Comparison of ENCODE assay signal across 30 cellular contexts in the genomic region with DNA sequence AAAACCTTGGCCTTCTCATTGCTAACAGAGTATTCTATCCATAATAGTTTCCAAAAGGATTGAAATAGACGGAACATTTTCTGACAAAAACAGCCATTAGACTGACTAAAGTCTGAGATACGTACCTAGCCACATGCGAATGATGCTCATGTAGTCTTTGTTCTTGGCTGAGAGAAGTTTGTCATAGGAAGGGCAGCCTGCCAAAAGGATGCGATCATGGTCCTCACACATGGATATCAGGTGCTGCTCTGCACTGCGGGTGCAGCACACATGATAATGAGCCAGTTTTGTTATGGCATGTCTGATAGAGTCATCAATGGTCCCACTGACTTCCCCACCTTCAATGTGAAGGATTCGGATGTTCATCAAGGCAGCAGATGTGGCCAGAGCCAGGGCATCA. TPM values are rescaled to one million over a fixed set of nuclear protein-coding genes. Genes with fewer than 3 reads are reported as not detected.
A peak's percentile ranks its signal among the peaks of the same experiment; 100 is the strongest.
DNase-seq lines count a peak whose midpoint lies in the region; ATAC-seq, FAIRE-seq and TF ChIP-seq lines count a peak whose summit lies in the region.
"Had no signal": no experiment of that assay in that cellular context is flagged by ENCODE, and none has a peak within 500 bp of the region (broad histone marks: within the 10 kb centered on the region; RNA-seq: fewer than 3 reads in every experiment).

No MANE protein-coding gene starts in this region.

- in situ Hi-C loops in G401 (cut with HindIII; ENCODE audit: low sequenced_read_pairs), result no loop called here

- no peaks in the 10 kb centered on the region for H3K27me3 ChIP-seq in astrocyte (ENCODE audit: insufficient read depth, low read length)

- no peaks in the 10 kb centered on the region for H3K9me3 ChIP-seq in astrocyte (ENCODE audit: insufficient read depth, low read depth, low read length)
- H3K9me3 ChIP-seq: Caco-2 had no signal

- no peak overlapping the region for H2AFZ ChIP-seq in astrocyte (ENCODE audit: low read depth, low read length)
- H2AFZ ChIP-seq: PC-9 had no signal

- DNase-seq in G401 (ENCODE audit: low spot score) (peak; percentile 19), M059J (ENCODE audit: low read depth) (peak; percentile 5), astrocyte (ENCODE audit: low read depth) (no peak), left lobe of liver (ENCODE audit: low spot score) (no peak), NCI-H2029 (lab: John Stamatoyannopoulos, UW) (no peak), mucosa of gallbladder (ENCODE audit: low spot score) (no peak)
- DNase-seq: Caco-2; CD8-positive, alpha-beta T cell; DMS 273 treated with DMSO at 0.1 percent for 48 hours; DMS79 treated with DMSO at 0.1 percent for 48 hours; HCEC 1CT; Kasumi-1; MM.1S; NCI-H1694; NCI-H2171; NCI-H226; NCI-H510A; NCI-H69; PC-9; SHP77; SW 1271 had no signal

- ATAC-seq in left lobe of liver (peak; percentile 11), SK-N-SH treated with all-trans-retinoic acid at 6 μM for 48 hours (no peak)
- ATAC-seq: CD8-positive, alpha-beta T cell; HepG2; K562 had no signal

- no peak for TF ChIP-seq CTCF in astrocyte (IDR thresholded peaks at IDR 0.05; ENCODE audit: insufficient read depth, low read depth, low read length)

- peaks cover 40% of the 10 kb centered on the region for H4K20me1 ChIP-seq in astrocyte (ENCODE audit: insufficient read depth, low read length)

- no peaks in the 10 kb centered on the region for H3K9me3 Mint-ChIP-seq in astrocyte (ENCODE audit: unreplicated experiment)
- H3K9me3 Mint-ChIP-seq: CD8-positive, alpha-beta T cell; T-helper 1 cell treated with Interleukin-12 subunit alpha and Interleukin-12 subunit beta and Interleukin-4 antibody, amounts not matched to agents 30 μg/mL and 1 μg/mL, for 36 hours had no signal

- H3K4me3 Mint-ChIP-seq in astrocyte (ENCODE audit: unreplicated experiment), result no peak overlapping the region
- H3K4me3 Mint-ChIP-seq: B cell; CD8-positive, alpha-beta T cell; T-helper 1 cell treated with Interleukin-12 subunit alpha and Interleukin-12 subunit beta and Interleukin-4 antibody, amounts not matched to agents 30 μg/mL and 1 μg/mL, for 36 hours had no signal

- no peak overlapping the region for H3K4me2 ChIP-seq in astrocyte (ENCODE audit: low read length)
- H3K4me2 ChIP-seq: PC-9 had no signal

- H3K36me3 ChIP-seq in astrocyte (ENCODE audit: insufficient read depth, low read length), result peaks cover 26% of the 10 kb centered on the region

- no peaks in the 10 kb centered on the region for H3K4me1 Mint-ChIP-seq in astrocyte (ENCODE audit: low read depth, unreplicated experiment)

- H3K36me3 Mint-ChIP-seq in astrocyte (ENCODE audit: low read depth, unreplicated experiment), result peaks cover 5% of the 10 kb centered on the region

- H3K27me3 Mint-ChIP-seq in astrocyte (ENCODE audit: low read depth, unreplicated experiment), result no peaks in the 10 kb centered on the region
- H3K27me3 Mint-ChIP-seq: B cell had no signal

- no peak for FAIRE-seq in astrocyte (lab: Jason Lieb, UNC)
- FAIRE-seq: GM12892, H1, HepG2, K562 had no signal

- peak overlapping the region; percentile 18 for H3K27ac Mint-ChIP-seq in astrocyte (ENCODE audit: unreplicated experiment)
- H3K27ac Mint-ChIP-seq: B cell; CD8-positive, alpha-beta T cell; T-helper 1 cell treated with Interleukin-12 subunit alpha and Interleukin-12 subunit beta and Interleukin-4 antibody, amounts not matched to agents 30 μg/mL and 1 μg/mL, for 36 hours had no signal

- H3K9ac ChIP-seq in astrocyte (ENCODE audit: low read length), result no peak overlapping the region

- H3K4me3 ChIP-seq in astrocyte (ENCODE audit: insufficient read depth, low read depth, low read length), result no peak overlapping the region
- H3K4me3 ChIP-seq: K562, PC-9 had no signal

- peaks cover 24% of the 10 kb centered on the region for H3K79me2 ChIP-seq in astrocyte (ENCODE audit: insufficient read depth, low read length)

- H3K27ac ChIP-seq in astrocyte (ENCODE audit: low read depth, low read length), result no peak overlapping the region
- H3K27ac ChIP-seq: C4-2B, PC-9, RWPE1 had no signal

- no peaks in the 10 kb centered on the region for H3K4me1 ChIP-seq in astrocyte (ENCODE audit: insufficient read depth, low read length)
- H3K4me1 ChIP-seq: Caco-2 had no signal

TF ChIP-seq in SK-N-SH treated with all-trans-retinoic acid at 6 μM for 48 hours, 23 proteins besides CTCF, POLR2A, EP300 and RAD21:
- no peak for TF ChIP-seq CSDC2 (CRISPR knock-in tag; IDR thresholded peaks at IDR 0.05)
- TF ChIP-seq ESRRG (CRISPR knock-in tag; IDR thresholded peaks at IDR 0.05), result no peak
- TF ChIP-seq TCF4 (CRISPR knock-in tag; IDR thresholded peaks at IDR 0.05; ENCODE audit: borderline replicate concordance), result no peak
- TF ChIP-seq, protein P1, sequence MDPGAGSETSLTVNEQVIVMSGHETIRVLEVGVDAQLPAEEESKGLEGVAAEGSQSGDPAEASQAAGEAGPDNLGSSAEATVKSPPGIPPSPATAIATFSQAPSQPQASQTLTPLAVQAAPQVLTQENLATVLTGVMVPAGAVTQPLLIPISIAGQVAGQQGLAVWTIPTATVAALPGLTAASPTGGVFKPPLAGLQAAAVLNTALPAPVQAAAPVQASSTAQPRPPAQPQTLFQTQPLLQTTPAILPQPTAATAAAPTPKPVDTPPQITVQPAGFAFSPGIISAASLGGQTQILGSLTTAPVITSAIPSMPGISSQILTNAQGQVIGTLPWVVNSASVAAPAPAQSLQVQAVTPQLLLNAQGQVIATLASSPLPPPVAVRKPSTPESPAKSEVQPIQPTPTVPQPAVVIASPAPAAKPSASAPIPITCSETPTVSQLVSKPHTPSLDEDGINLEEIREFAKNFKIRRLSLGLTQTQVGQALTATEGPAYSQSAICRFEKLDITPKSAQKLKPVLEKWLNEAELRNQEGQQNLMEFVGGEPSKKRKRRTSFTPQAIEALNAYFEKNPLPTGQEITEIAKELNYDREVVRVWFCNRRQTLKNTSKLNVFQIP (CRISPR knock-in tag; IDR thresholded peaks at IDR 0.05; ENCODE audit: borderline replicate concordance, low read depth), result no peak
- no peak for TF ChIP-seq PPARA (CRISPR knock-in tag; IDR thresholded peaks at IDR 0.05; ENCODE audit: borderline replicate concordance)
- TF ChIP-seq, protein P2, sequence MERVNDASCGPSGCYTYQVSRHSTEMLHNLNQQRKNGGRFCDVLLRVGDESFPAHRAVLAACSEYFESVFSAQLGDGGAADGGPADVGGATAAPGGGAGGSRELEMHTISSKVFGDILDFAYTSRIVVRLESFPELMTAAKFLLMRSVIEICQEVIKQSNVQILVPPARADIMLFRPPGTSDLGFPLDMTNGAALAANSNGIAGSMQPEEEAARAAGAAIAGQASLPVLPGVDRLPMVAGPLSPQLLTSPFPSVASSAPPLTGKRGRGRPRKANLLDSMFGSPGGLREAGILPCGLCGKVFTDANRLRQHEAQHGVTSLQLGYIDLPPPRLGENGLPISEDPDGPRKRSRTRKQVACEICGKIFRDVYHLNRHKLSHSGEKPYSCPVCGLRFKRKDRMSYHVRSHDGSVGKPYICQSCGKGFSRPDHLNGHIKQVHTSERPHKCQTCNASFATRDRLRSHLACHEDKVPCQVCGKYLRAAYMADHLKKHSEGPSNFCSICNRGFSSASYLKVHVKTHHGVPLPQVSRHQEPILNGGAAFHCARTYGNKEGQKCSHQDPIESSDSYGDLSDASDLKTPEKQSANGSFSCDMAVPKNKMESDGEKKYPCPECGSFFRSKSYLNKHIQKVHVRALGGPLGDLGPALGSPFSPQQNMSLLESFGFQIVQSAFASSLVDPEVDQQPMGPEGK (CRISPR knock-in tag; IDR thresholded peaks at IDR 0.05; ENCODE audit: borderline replicate concordance), result no peak
- TF ChIP-seq RARB (CRISPR knock-in tag; IDR thresholded peaks at IDR 0.05), result no peak

RNA-seq across cellular contexts. Expression of a gene that starts 12.3 kb away (rescaled TPM):
- 16.4 and 29.0 TPM in 2 replicates for total RNA-seq in G401 (2014; rRNA removed; shearing (Covaris generic))
- total RNA-seq in M059J (2014; rRNA removed; shearing (Covaris generic)), result 38.0 and 50.0 TPM in 2 replicates
- total RNA-seq in astrocyte, result 12.6 and 12.8 TPM in 2 replicates
- 94.4 TPM for total RNA-seq in left lobe of liver
- total RNA-seq in mucosa of gallbladder, result 24.6 TPM

RNA-seq across cellular contexts. Expression of a gene that starts 55.2 kb away (rescaled TPM):
- 630 and 665 TPM in 2 replicates for total RNA-seq in G401 (2014; rRNA removed; shearing (Covaris generic))
- total RNA-seq in M059J (2014; rRNA removed; shearing (Covaris generic)), result 432 and 496 TPM in 2 replicates
- total RNA-seq in astrocyte (386 and 424 TPM in 2 replicates), left lobe of liver (61.8 TPM), mucosa of gallbladder (185 TPM)

Comparison
In these comparisons a context has a peak if more than half of its experiments do, and no peak if none do; other contexts are left out.
1. DNase-seq: peak in G401 (single experiment) and M059J (single experiment); none in astrocyte (single experiment), left lobe of liver (single experiment), NCI-H2029 (single experiment) and mucosa of gallbladder (single experiment).